In genomic region chr4:36719425-36719824, GRCh38 we compare ENCODE assay signal across 25 cellular contexts.
"Had no signal": no experiment of that assay in that cellular context is flagged by ENCODE, and none has a peak within 500 bp of the region (broad histone marks: within the 10 kb centered on the region; RNA-seq: fewer than 3 reads in every experiment).

No MANE protein-coding gene starts in this region.

- H3K9me3 Mint-ChIP-seq: dendritic cell treated with granulocyte-macrophage colony-stimulating factor and Interleukin-4, amounts not matched to agents 40 ng/mL and 50 ng/mL, for 4 days; endodermal cell had no signal

- H3K36me3 ChIP-seq: colonic mucosa, esophagus squamous epithelium, gastrocnemius medialis, heart right ventricle, left lung, lower lobe of right lung had no signal

- H3K27me3 ChIP-seq: colonic mucosa, gastrocnemius medialis, heart right ventricle, left lung had no signal

- H3K4me1 Mint-ChIP-seq: naive B cell; naive thymus-derived CD8-positive, alpha-beta T cell had no signal

- H3K4me3 ChIP-seq: colonic mucosa, esophagus squamous epithelium, gastrocnemius medialis, heart right ventricle, left lung, lower lobe of right lung had no signal

- H3K27ac ChIP-seq: colonic mucosa, epithelial cell of prostate, esophagus squamous epithelium, gastrocnemius medialis, heart right ventricle, left lung, lower lobe of right lung had no signal

- DNase-seq: colonic mucosa; cortex of kidney; effector CD8-positive, alpha-beta T cell; effector memory CD8-positive, alpha-beta T cell; endodermal cell; erythroblast; esophagus squamous epithelium; foreskin fibroblast; foreskin melanocyte; gastrocnemius medialis; glutamatergic neuron; head of caudate nucleus; heart right ventricle; hippocampal formation; left cardiac atrium; left lung; left ventricle myocardium superior; lower lobe of right lung; mesenchymal stem cell; midbrain; naive B cell; naive thymus-derived CD8-positive, alpha-beta T cell had no signal

- H3K27ac Mint-ChIP-seq: dendritic cell treated with granulocyte-macrophage colony-stimulating factor and Interleukin-4, amounts not matched to agents 40 ng/mL and 50 ng/mL, for 4 days; effector memory CD8-positive, alpha-beta T cell; endodermal cell; naive B cell; naive thymus-derived CD8-positive, alpha-beta T cell had no signal

- H3K4me3 Mint-ChIP-seq: dendritic cell treated with granulocyte-macrophage colony-stimulating factor and Interleukin-4, amounts not matched to agents 40 ng/mL and 50 ng/mL, for 4 days; effector memory CD8-positive, alpha-beta T cell; endodermal cell; naive thymus-derived CD8-positive, alpha-beta T cell had no signal

- ATAC-seq: effector memory CD8-positive, alpha-beta T cell; esophagus mucosa; gastrocnemius medialis; heart right ventricle; left cardiac atrium; left lung; left ventricle myocardium superior; lower lobe of right lung; naive thymus-derived CD8-positive, alpha-beta T cell had no signal

- H3K27me3 Mint-ChIP-seq: dendritic cell treated with granulocyte-macrophage colony-stimulating factor and Interleukin-4, amounts not matched to agents 40 ng/mL and 50 ng/mL, for 4 days; naive B cell had no signal

- H3K4me1 ChIP-seq: colonic mucosa, esophagus squamous epithelium, gastrocnemius medialis, heart right ventricle, left lung, lower lobe of right lung had no signal

- H3K36me3 Mint-ChIP-seq: naive B cell; naive thymus-derived CD8-positive, alpha-beta T cell had no signal
